In the genomic region with DNA sequence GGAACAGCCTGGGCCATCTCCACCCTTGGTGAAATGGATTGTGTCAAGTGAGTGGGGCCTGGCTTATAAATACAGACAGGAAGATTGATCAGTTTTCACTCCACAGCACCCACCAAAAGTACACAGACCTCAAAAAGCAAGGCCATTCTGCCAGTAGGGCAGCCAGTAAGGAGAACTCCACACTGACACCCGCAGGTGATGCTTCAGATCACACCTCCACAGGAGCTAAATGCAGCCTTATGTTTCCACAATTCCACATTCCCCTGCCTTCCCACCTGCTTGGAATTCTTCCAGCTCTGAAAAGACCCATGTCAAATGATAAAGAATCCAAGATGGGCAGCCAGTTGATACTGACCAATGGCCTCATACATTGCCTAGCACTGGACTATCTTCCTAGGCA, we compare ENCODE assay signal across 8 cellular contexts.
DNase-seq lines count a peak whose midpoint lies in the region; ATAC-seq, FAIRE-seq and TF ChIP-seq lines count a peak whose summit lies in the region.

No MANE protein-coding gene starts in this region.

- POLR2A ChIA-PET in HepG2 (lab: Yijun Ruan, JAX) = interaction anchor here (1.9 kb wide), 1 partner anchor 20 kb away, joined by 13 read pairs; no protein-coding TSS in a partner anchor

- BruUV-seq in HepG2 (replicated peaks; lab: Mats Ljungman, UMichigan) = no TSS peak

- FAIRE-seq in HepG2 (lab: Jason Lieb, UNC) = peak; percentile 71

- H3K9me3 ChIP-seq in HepG2 (ENCODE audit: low read length) (no peaks in the 10 kb centered on the region), colonic mucosa (no peaks in the 10 kb centered on the region)
- no peaks in the 10 kb centered on the region for H3K9me3 ChIP-seq in effector memory CD4-positive, alpha-beta T cell (ENCODE audit: control insufficient read depth, low read length)

- CTCF ChIA-PET in HepG2 (lab: Yijun Ruan, JAX; ENCODE audit: low intra/inter-chr PET ratio, low total read pairs) = no interaction called here

- peaks cover 7% of the 10 kb centered on the region; the same call in 1 of the 2 replicates for H3K4me1 ChIP-seq in HepG2 (ENCODE audit: insufficient read depth, low read length)
- H3K4me1 ChIP-seq in colonic mucosa = no peaks in the 10 kb centered on the region
- no peaks in the 10 kb centered on the region for H3K4me1 ChIP-seq in effector memory CD4-positive, alpha-beta T cell (ENCODE audit: control insufficient read depth, insufficient read depth, low read length, poor library complexity, severe bottlenecking)

- in situ Hi-C loops in HepG2 (cut with HindIII; ENCODE audit: extremely low pct_ligation_motif_present, low pct_unique_long_range_greater_than_20kb) = no loop called here

- H4K20me1 ChIP-seq in HepG2 (ENCODE audit: insufficient read depth, low read length) = no peaks in the 10 kb centered on the region; the same call in 1 of the 2 replicates

- no peak overlapping the region for H3K4me2 ChIP-seq in HepG2 (ENCODE audit: low read depth, low read length)

- H3K27ac ChIP-seq in HepG2 (ENCODE audit: extremely low read length, insufficient read depth, low read length) = no peak overlapping the region
- H3K27ac ChIP-seq in colonic mucosa = no peak overlapping the region
- no peak overlapping the region for H3K27ac ChIP-seq in effector memory CD4-positive, alpha-beta T cell (ENCODE audit: insufficient read depth, low read length, poor library complexity, severe bottlenecking)

- peak; percentile 90 for ATAC-seq in HepG2
- no peak for ATAC-seq in HG02884 (IDR thresholded peaks at IDR 0.05; ENCODE audit: unreplicated experiment)

- H3K9ac ChIP-seq in HepG2 (ENCODE audit: insufficient read depth, low read depth, low read length) (no peak overlapping the region), colonic mucosa (ENCODE audit: low read depth in 2 of 2, low read length in 2 of 2) (no peak overlapping the region)

- TF ChIP-seq EP300 in HepG2 (IDR thresholded peaks at IDR 0.05; ENCODE audit: low read depth in 2 of 2, low read length in 2 of 2) = no peak
- TF ChIP-seq EP300 in HepG2 (CRISPR knock-in tag; IDR thresholded peaks at IDR 0.05; ENCODE audit: borderline replicate concordance) = no peak

- H2AFZ ChIP-seq in HepG2 (ENCODE audit: low read length) = no peak overlapping the region

- no peaks in the 10 kb centered on the region for H3K36me3 ChIP-seq in H7 (replicated peaks; ENCODE audit: control insufficient read depth, insufficient read depth, low read length)
- peaks cover 6 to 13% of the 10 kb centered on the region in 2 experiments; a peak in 4 of 5 replicates for H3K36me3 ChIP-seq in HepG2 (replicated peaks in 1 of 2; ENCODE audit: control insufficient read depth in 1 of 2, insufficient read depth in 2 of 2, low read length in 2 of 2)
- H3K36me3 ChIP-seq in colonic mucosa = no peaks in the 10 kb centered on the region
- H3K36me3 ChIP-seq in effector memory CD4-positive, alpha-beta T cell (ENCODE audit: control insufficient read depth, insufficient read depth, low read length) = no peaks in the 10 kb centered on the region

- intact Hi-C loops in HepG2 (cut with micrococcal nuclease; ENCODE audit: unreplicated experiment) (no loop called here), colonic mucosa (cut with DNase I) (no loop called here)

- 85% methylated on average over 1 of the region's 1 CpG for WGBS in HepG2 (ENCODE audit: low lambda C conversion rate)

- H3K27me3 ChIP-seq in H7 (ENCODE audit: control insufficient read depth, insufficient read depth, low read length) = no peaks in the 10 kb centered on the region
- no peaks in the 10 kb centered on the region for H3K27me3 ChIP-seq in HepG2 (ENCODE audit: control insufficient read depth in 1 of 2, insufficient read depth in 2 of 2, low read length in 2 of 2)
- no peaks in the 10 kb centered on the region for H3K27me3 ChIP-seq in colonic mucosa
- H3K27me3 ChIP-seq in effector memory CD4-positive, alpha-beta T cell (replicated peaks; ENCODE audit: control insufficient read depth, insufficient read depth, low read length, poor library complexity, severe bottlenecking) = no peaks in the 10 kb centered on the region

- H3K4me3 ChIP-seq in H7 (ENCODE audit: insufficient read depth, low read depth, low read length) (no peak overlapping the region), WI38 (ENCODE audit: low read depth, low read length) (no peak overlapping the region), HepG2 (replicated peaks in 1 of 3; ENCODE audit: insufficient read depth in 1 of 3, low read depth in 2 of 3, low read length in 3 of 3) (no peak overlapping the region), colonic mucosa (no peak overlapping the region)
- no peak overlapping the region for H3K4me3 ChIP-seq in effector memory CD4-positive, alpha-beta T cell (ENCODE audit: insufficient read depth, low read depth, low read length, poor library complexity, severe bottlenecking)

- peak; percentile 16; the same call in 1 of the 2 replicates for TF ChIP-seq CTCF in WI38 (IDR thresholded peaks at IDR 0.05; ENCODE audit: low read depth, low read length)
- TF ChIP-seq CTCF in HepG2 (CRISPR knock-in tag; IDR thresholded peaks at IDR 0.05) = peak; percentile 65
- TF ChIP-seq CTCF in colonic mucosa (IDR thresholded peaks at IDR 0.05) = no peak

- no peak for TF ChIP-seq POLR2A in HepG2 (IDR thresholded peaks at IDR 0.05; ENCODE audit: insufficient read depth in 1 of 2, low read depth in 2 of 2, low read length in 2 of 2)

- DNase-seq in EL (peak; percentile 11), H7 (peak; percentile 86), HepG2 (ENCODE audit: low spot score) (peak; percentile 53), colonic mucosa (no peak), NCI-H510A treated with DMSO at 0.1 percent for 48 hours (lab: John Stamatoyannopoulos, UW) (no peak)
- no peak for DNase-seq in effector memory CD4-positive, alpha-beta T cell

- peak; percentile 39; the same call in 1 of the 2 replicates for TF ChIP-seq RAD21 in HepG2 (CRISPR knock-in tag; IDR thresholded peaks at IDR 0.05)

- peaks cover 2% of the 10 kb centered on the region for H3K79me2 ChIP-seq in HepG2 (ENCODE audit: insufficient read depth, low read length)

TF ChIP-seq in HepG2, 621 proteins besides CTCF, POLR2A, EP300 and RAD21:
- TF ChIP-seq CBX5 (CRISPR knock-in tag; IDR thresholded peaks at IDR 0.05; ENCODE audit: borderline replicate concordance) (no peak), NR1H2 (CRISPR knock-in tag; IDR thresholded peaks at IDR 0.05; ENCODE audit: borderline replicate concordance, low read depth) (no peak), HNF4G (IDR thresholded peaks at IDR 0.05; ENCODE audit: borderline replicate concordance, low read depth, low read length) (no peak), HNF4G (CRISPR knock-in tag; IDR thresholded peaks at IDR 0.05; ENCODE audit: borderline replicate concordance, low read depth) (no peak), STAG1 (CRISPR knock-in tag; IDR thresholded peaks at IDR 0.05) (peak; percentile 40; the same call in 1 of the 2 replicates), RBM22 (optimal IDR thresholded peaks at IDR 0.05; ENCODE audit: low read length) (peak; percentile 53), ZNF501 (CRISPR knock-in tag; IDR thresholded peaks at IDR 0.05) (0 out of 2 replicates have a peak, but pooled peaks have one; percentile 28), FOSL2 (CRISPR knock-in tag; IDR thresholded peaks at IDR 0.05) (peak; percentile 20; the same call in 1 of the 2 replicates), SMC3 (IDR thresholded peaks at IDR 0.05; ENCODE audit: low read length) (peak; percentile 61)
- TF ChIP-seq, protein P1, sequence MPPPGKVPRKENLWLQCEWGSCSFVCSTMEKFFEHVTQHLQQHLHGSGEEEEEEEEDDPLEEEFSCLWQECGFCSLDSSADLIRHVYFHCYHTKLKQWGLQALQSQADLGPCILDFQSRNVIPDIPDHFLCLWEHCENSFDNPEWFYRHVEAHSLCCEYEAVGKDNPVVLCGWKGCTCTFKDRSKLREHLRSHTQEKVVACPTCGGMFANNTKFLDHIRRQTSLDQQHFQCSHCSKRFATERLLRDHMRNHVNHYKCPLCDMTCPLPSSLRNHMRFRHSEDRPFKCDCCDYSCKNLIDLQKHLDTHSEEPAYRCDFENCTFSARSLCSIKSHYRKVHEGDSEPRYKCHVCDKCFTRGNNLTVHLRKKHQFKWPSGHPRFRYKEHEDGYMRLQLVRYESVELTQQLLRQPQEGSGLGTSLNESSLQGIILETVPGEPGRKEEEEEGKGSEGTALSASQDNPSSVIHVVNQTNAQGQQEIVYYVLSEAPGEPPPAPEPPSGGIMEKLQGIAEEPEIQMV (CRISPR knock-in tag; IDR thresholded peaks at IDR 0.05; ENCODE audit: low read depth) = no peak

Comparison
In these comparisons a context has a peak if more than half of its experiments do, and no peak if none do; other contexts are left out.
1. DNase-seq: peak in EL (single experiment), H7 (single experiment) and HepG2 (single experiment); none in colonic mucosa (single experiment), NCI-H510A treated with DMSO at 0.1 percent for 48 hours (single experiment) and effector memory CD4-positive, alpha-beta T cell (0 of 3).